Comparison of ENCODE assay signal across 21 cellular contexts in the genomic region with DNA sequence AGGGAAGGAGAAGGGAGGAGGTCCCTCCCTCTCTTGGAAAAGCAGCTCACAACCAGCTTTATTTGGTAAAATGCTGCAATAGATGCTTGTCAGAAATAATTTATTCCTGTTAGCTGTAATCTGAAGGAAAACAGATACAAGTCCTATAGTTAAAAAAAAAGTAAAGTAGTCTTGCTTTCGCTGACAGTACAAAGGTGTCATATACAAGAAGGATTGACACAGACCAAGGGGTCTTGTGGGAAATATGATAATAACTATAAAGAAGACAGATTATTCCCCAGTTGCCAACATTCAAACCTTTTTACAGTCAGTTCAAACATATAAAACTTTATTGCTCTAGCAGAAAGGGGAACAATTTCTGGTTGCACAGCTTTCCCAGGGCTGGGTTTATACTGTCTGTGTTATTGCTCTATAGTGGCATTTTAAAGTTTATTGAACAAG.
DNase-seq lines count a peak whose midpoint lies in the region; FAIRE-seq and TF ChIP-seq lines count a peak whose summit lies in the region.
"Had no signal": no experiment of that assay in that cellular context is flagged by ENCODE, and none has a peak within 500 bp of the region (broad histone marks: within the 10 kb centered on the region; RNA-seq: fewer than 3 reads in every experiment).

No MANE protein-coding gene starts in this region.

- H3K36me3 ChIP-seq in SK-N-MC (ENCODE audit: insufficient read depth, low read length) (no peaks in the 10 kb centered on the region), transverse colon (no peaks in the 10 kb centered on the region), WERI-Rb-1 (no peaks in the 10 kb centered on the region)
- H3K36me3 ChIP-seq: heart right ventricle had no signal

- H3K27me3 Mint-ChIP-seq in nephron (ENCODE audit: low read depth), result no peaks in the 10 kb centered on the region
- H3K27me3 Mint-ChIP-seq in CD14-positive monocyte (ENCODE audit: low read depth in 3 of 3), result peaks cover 29 to 47% (median 44%) of the 10 kb centered on the region in 3 donors
- H3K27me3 Mint-ChIP-seq in immature natural killer cell (ENCODE audit: low read depth in 3 of 3), result peaks cover 2 to 9% (median 9%) of the 10 kb centered on the region in 3 donors
- H3K27me3 Mint-ChIP-seq: activated CD4-positive, alpha-beta T cell treated with anti-CD3 and anti-CD28 coated beads, Interleukin-2, amount 10 ng/mL, durations not matched to agents 24 days and 14 days; activated CD8-positive, alpha-beta memory T cell treated with anti-CD3 and anti-CD28 coated beads, Interleukin-2, amount 10 ng/mL, durations not matched to agents 7 days and 5 days; activated naive CD4-positive, alpha-beta T cell treated with anti-CD3 and anti-CD28 coated beads, Interleukin-2, amount 10 ng/mL, durations not matched to agents 7 days and 5 days had no signal

- H3K9me3 Mint-ChIP-seq in nephron (no peaks in the 10 kb centered on the region), CD14-positive monocyte (peaks cover 0 to 5% (median 0%) of the 10 kb centered on the region in 7 donors), immature natural killer cell (no peaks in the 10 kb centered on the region)
- H3K9me3 Mint-ChIP-seq: activated CD4-positive, alpha-beta T cell treated with anti-CD3 and anti-CD28 coated beads, Interleukin-2, amount 10 ng/mL, durations not matched to agents 24 days and 14 days; activated naive CD4-positive, alpha-beta T cell treated with anti-CD3 and anti-CD28 coated beads, Interleukin-2, amount 10 ng/mL, durations not matched to agents 7 days and 5 days; activated T-cell treated with anti-CD3 and anti-CD28 coated beads, Interleukin-2, amount 50 U/mL, for 72 hours; dendritic cell treated with granulocyte-macrophage colony-stimulating factor and Interleukin-4, amounts not matched to agents 40 ng/mL and 50 ng/mL, for 4 days; natural killer cell had no signal

- intact Hi-C loops in transverse colon (cut with DNase I; ENCODE audit: low total_unique reads), result loop anchor here (10.0 kb wide), 1 partner anchor 81 kb away; no protein-coding TSS in a partner anchor
- intact Hi-C loops in CD14-positive monocyte (cut with micrococcal nuclease), result no loop called here

- H3K9ac ChIP-seq in SK-N-MC (ENCODE audit: insufficient read length), result peak overlapping the region; percentile 7

- H3K27ac Mint-ChIP-seq in nephron, result peak overlapping the region; percentile 67 to 83 (median 71)
- H3K27ac Mint-ChIP-seq in CD14-positive monocyte, result no peak overlapping the region
- no peak overlapping the region for H3K27ac Mint-ChIP-seq in immature natural killer cell
- H3K27ac Mint-ChIP-seq: activated CD4-positive, alpha-beta T cell treated with anti-CD3 and anti-CD28 coated beads, Interleukin-2, amount 10 ng/mL, durations not matched to agents 24 days and 14 days; activated CD8-positive, alpha-beta memory T cell treated with anti-CD3 and anti-CD28 coated beads, Interleukin-2, amount 10 ng/mL, durations not matched to agents 7 days and 5 days; activated naive CD4-positive, alpha-beta T cell treated with anti-CD3 and anti-CD28 coated beads, Interleukin-2, amount 10 ng/mL, durations not matched to agents 7 days and 5 days; activated T-cell treated with anti-CD3 and anti-CD28 coated beads, Interleukin-2, amount 50 U/mL, for 72 hours; dendritic cell treated with granulocyte-macrophage colony-stimulating factor and Interleukin-4, amounts not matched to agents 40 ng/mL and 50 ng/mL, for 4 days; natural killer cell had no signal

- no peak for TF ChIP-seq CTCF in nephron (IDR thresholded peaks at IDR 0.05; ENCODE audit: unreplicated experiment in 3 of 3)
- no peak for TF ChIP-seq CTCF in transverse colon (IDR thresholded peaks at IDR 0.05)
- no peak for TF ChIP-seq CTCF in CD14-positive monocyte (IDR thresholded peaks at IDR 0.05)
- TF ChIP-seq CTCF in WERI-Rb-1 (IDR thresholded peaks at IDR 0.05; ENCODE audit: low read depth, low read length), result no peak

- H3K9me3 ChIP-seq in SK-N-MC (ENCODE audit: low read depth, low read length) (no peaks in the 10 kb centered on the region), transverse colon (no peaks in the 10 kb centered on the region), WERI-Rb-1 (ENCODE audit: severe bottlenecking) (no peaks in the 10 kb centered on the region)
- H3K9me3 ChIP-seq: heart right ventricle had no signal

- H3K4me1 Mint-ChIP-seq in nephron (peaks cover 75% of the 10 kb centered on the region), CD14-positive monocyte (peaks cover 12% of the 10 kb centered on the region), immature natural killer cell (peaks cover 20 to 26% of the 10 kb centered on the region in 2 donors)
- H3K4me1 Mint-ChIP-seq: activated CD4-positive, alpha-beta T cell treated with anti-CD3 and anti-CD28 coated beads, Interleukin-2, amount 10 ng/mL, durations not matched to agents 24 days and 14 days; activated CD8-positive, alpha-beta memory T cell treated with anti-CD3 and anti-CD28 coated beads, Interleukin-2, amount 10 ng/mL, durations not matched to agents 7 days and 5 days; activated naive CD4-positive, alpha-beta T cell treated with anti-CD3 and anti-CD28 coated beads, Interleukin-2, amount 10 ng/mL, durations not matched to agents 7 days and 5 days had no signal

- no peak overlapping the region for H3K4me3 ChIP-seq in SK-N-MC
- H3K4me3 ChIP-seq in transverse colon, result no peak overlapping the region
- no peak overlapping the region for H3K4me3 ChIP-seq in WERI-Rb-1 (ENCODE audit: low read depth, low read length)
- H3K4me3 ChIP-seq: heart right ventricle had no signal

- no peak for DNase-seq in SK-N-MC (ENCODE audit: low read depth, low spot score)
- DNase-seq in transverse colon, result peak; percentile 41
- no peak for DNase-seq in CD14-positive monocyte (ENCODE audit: low spot score)
- no peak for DNase-seq in immature natural killer cell
- no peak for DNase-seq in WERI-Rb-1
- DNase-seq: activated CD4-positive, alpha-beta T cell treated with anti-CD3 and anti-CD28 coated beads, Interleukin-2, amount 10 ng/mL, durations not matched to agents 24 days and 14 days; activated CD8-positive, alpha-beta memory T cell treated with anti-CD3 and anti-CD28 coated beads, Interleukin-2, amount 10 ng/mL, durations not matched to agents 7 days and 5 days; activated naive CD4-positive, alpha-beta T cell treated with anti-CD3 and anti-CD28 coated beads, Interleukin-2, amount 10 ng/mL, durations not matched to agents 7 days and 5 days; activated T-cell treated with anti-CD3 and anti-CD28 coated beads, Interleukin-2, amount 50 U/mL, for 72 hours; HCEC 1CT; Kasumi-1; natural killer cell; NCI-H1092; NCI-H1930; T-helper 2 cell had no signal

- 42 to 75% methylated on average over 1 of the region's 1 CpG for WGBS in transverse colon (ENCODE audit: low coverage in 1 of 2), 2 donors

- no peak for TF ChIP-seq EP300 in transverse colon (IDR thresholded peaks at IDR 0.05; ENCODE audit: low read depth)

- peaks cover 36 to 72% (median 43%) of the 10 kb centered on the region in 4 donors for H3K4me1 ChIP-seq in transverse colon

- H3K27ac ChIP-seq in SK-N-MC (peak overlapping the region; percentile 70), transverse colon (peak overlapping the region; percentile 19 to 86 (median 77)), WERI-Rb-1 (no peak overlapping the region)

- peak; percentile 21 for FAIRE-seq in colon (lab: Jason Lieb, UNC)
- FAIRE-seq: endometrium, GM12891 had no signal

- H3K36me3 Mint-ChIP-seq in nephron (ENCODE audit: low read depth) (peaks cover under 1% of the 10 kb centered on the region), CD14-positive monocyte (no peaks in the 10 kb centered on the region), immature natural killer cell (no peaks in the 10 kb centered on the region)
- H3K36me3 Mint-ChIP-seq: activated CD8-positive, alpha-beta memory T cell treated with anti-CD3 and anti-CD28 coated beads, Interleukin-2, amount 10 ng/mL, durations not matched to agents 7 days and 5 days; activated naive CD4-positive, alpha-beta T cell treated with anti-CD3 and anti-CD28 coated beads, Interleukin-2, amount 10 ng/mL, durations not matched to agents 7 days and 5 days; natural killer cell had no signal

- H3K4me3 Mint-ChIP-seq in nephron (no peak overlapping the region), CD14-positive monocyte (no peak overlapping the region), immature natural killer cell (no peak overlapping the region)
- H3K4me3 Mint-ChIP-seq: activated CD4-positive, alpha-beta T cell treated with anti-CD3 and anti-CD28 coated beads, Interleukin-2, amount 10 ng/mL, durations not matched to agents 24 days and 14 days; activated CD8-positive, alpha-beta memory T cell treated with anti-CD3 and anti-CD28 coated beads, Interleukin-2, amount 10 ng/mL, durations not matched to agents 7 days and 5 days; activated naive CD4-positive, alpha-beta T cell treated with anti-CD3 and anti-CD28 coated beads, Interleukin-2, amount 10 ng/mL, durations not matched to agents 7 days and 5 days; activated T-cell treated with anti-CD3 and anti-CD28 coated beads, Interleukin-2, amount 50 U/mL, for 72 hours; dendritic cell treated with granulocyte-macrophage colony-stimulating factor and Interleukin-4, amounts not matched to agents 40 ng/mL and 50 ng/mL, for 4 days; natural killer cell had no signal

- H3K27me3 ChIP-seq in transverse colon (no peaks in the 10 kb centered on the region), WERI-Rb-1 (ENCODE audit: insufficient read depth, low read depth, severe bottlenecking) (no peaks in the 10 kb centered on the region)
- H3K27me3 ChIP-seq: heart right ventricle had no signal

- TF ChIP-seq POLR2A in transverse colon (IDR thresholded peaks at IDR 0.05), result no peak

- in situ Hi-C loops in transverse colon (cut with MboI; ENCODE audit: low pct_ligation_motif_present in 1 of 4, low pct_unique_long_range_greater_than_20kb in 1 of 4, low sequenced_read_pairs in 3 of 4), result no loop called here

Comparison
In these comparisons a context has a peak if more than half of its experiments do, and no peak if none do; other contexts are left out.
1. H3K27ac Mint-ChIP-seq: peak in nephron (3 of 3); none in CD14-positive monocyte (0 of 7) and immature natural killer cell (0 of 6).